ENCODE assay signal across 21 cellular contexts in the genomic region with DNA sequence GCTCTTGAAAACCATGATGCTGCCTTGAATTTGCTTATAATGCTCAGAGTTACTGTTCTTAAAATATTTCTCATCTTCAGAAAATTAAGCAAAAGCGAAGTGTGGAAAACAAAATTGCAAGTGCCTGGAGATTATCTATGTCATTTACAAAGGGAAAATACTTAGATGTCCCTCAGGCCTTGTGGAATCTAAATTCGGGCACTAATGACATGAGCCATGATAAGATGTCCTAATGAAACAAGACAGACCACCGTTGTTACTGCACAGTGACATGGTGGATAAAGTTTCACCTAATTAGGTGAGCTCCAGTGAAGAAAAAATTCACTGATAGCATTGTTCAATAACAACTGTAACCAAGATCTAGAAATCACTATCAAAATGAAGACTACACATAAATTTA.
"Had no signal": no experiment of that assay in that cellular context is flagged by ENCODE, and none has a peak within 500 bp of the region (broad histone marks: within the 10 kb centered on the region; RNA-seq: fewer than 3 reads in every experiment).

No MANE protein-coding gene starts in this region.

- H3K27ac ChIP-seq: epithelial cell of prostate, neural progenitor cell, spleen, upper lobe of right lung, WERI-Rb-1 had no signal

- H3K4me3 ChIP-seq: neural progenitor cell, spleen, upper lobe of right lung had no signal

- FAIRE-seq: bronchial epithelial cell, keratinocyte, TTC549 had no signal

- H3K9me3 ChIP-seq: spleen, upper lobe of right lung had no signal

- DNase-seq: activated CD4-positive, alpha-beta T cell treated with anti-CD3 and anti-CD28 coated beads, Interleukin-2, amount 10 ng/mL, durations not matched to agents 7 days and 5 days; activated CD4-positive, CD25-positive, alpha-beta regulatory T cell treated with anti-CD3 and anti-CD28 coated beads, Interleukin-2, amount 50 U/mL, for 72 hours; activated CD8-positive, alpha-beta memory T cell treated with anti-CD3 and anti-CD28 coated beads, Interleukin-2, amount 10 ng/mL, durations not matched to agents 7 days and 5 days; activated CD8-positive, alpha-beta T cell treated with anti-CD3 and anti-CD28 coated beads for 36 hours; activated gamma-delta T cell treated with Interleukin-2 at 50 U/mL for 16 hours; activated naive CD8-positive, alpha-beta T cell treated with anti-CD3 and anti-CD28 coated beads for 36 hours; amniotic stem cell; cortex of kidney; endodermal cell; naive thymus-derived CD8-positive, alpha-beta T cell; spleen; stimulated activated CD4-positive, alpha-beta T cell treated with anti-CD3 and anti-CD28 coated beads, Interleukin-4, amount 100 ng/mL, for 1 hour; stimulated activated naive CD4-positive, alpha-beta T cell; T-cell; upper lobe of right lung; WERI-Rb-1 had no signal

- H3K36me3 ChIP-seq: neural progenitor cell, spleen, upper lobe of right lung, WERI-Rb-1 had no signal

- H3K27me3 ChIP-seq: neural progenitor cell, spleen, upper lobe of right lung had no signal
